In the genomic region with DNA sequence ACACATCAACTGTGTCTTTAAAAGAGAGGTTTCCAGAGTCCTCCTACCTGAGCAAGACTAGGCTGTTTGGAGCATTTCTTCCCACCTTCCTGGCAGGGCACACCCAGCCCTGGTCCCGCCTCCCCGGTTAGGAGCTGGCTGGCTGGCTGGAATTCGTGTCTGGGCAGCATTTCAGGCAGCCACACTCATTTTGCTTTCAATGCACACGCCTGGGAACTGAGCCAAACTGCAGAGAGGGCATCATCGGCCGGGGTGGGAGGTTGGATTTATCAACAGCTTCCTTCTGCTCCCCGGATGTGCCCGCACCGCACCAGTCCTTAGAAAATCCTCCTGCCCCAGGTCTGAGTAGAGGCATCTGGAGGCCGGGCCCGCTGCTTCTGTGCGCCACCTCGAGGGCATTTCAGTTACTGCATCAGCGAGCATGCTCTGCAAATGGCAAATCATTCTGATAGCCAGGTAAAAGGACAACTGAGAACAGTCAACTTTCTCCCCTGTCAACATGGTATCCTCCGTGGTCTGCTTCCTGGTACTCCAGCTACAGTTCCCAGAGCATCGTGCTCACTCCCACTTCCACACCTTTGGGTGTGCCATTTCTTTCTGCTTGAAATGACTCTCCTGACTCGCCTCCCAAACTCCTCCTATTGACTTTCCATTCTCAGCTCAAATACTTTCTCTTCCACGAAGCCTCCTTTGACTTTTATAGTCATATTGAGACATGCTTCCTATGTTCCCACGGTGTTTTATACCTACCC, we compare ENCODE assay signal across 8 cellular contexts. TPM values are rescaled to one million over a fixed set of nuclear protein-coding genes. Genes with fewer than 3 reads are reported as not detected.
A peak's percentile ranks its signal among the peaks of the same experiment; 100 is the strongest.
DNase-seq lines count a peak whose midpoint lies in the region; ATAC-seq and TF ChIP-seq lines count a peak whose summit lies in the region.

No MANE protein-coding gene starts in this region.

- ATAC-seq in HG03354 (IDR thresholded peaks at IDR 0.05; ENCODE audit: poor library complexity, severe bottlenecking, unreplicated experiment) (peak; percentile 52), GM21576 (IDR thresholded peaks at IDR 0.05; ENCODE audit: unreplicated experiment) (no peak)

- H3K9ac ChIP-seq in BLaER1 treated with 17β-estradiol and CSF1 and Interleukin-3, amounts not matched to agents 10 nM and 100 nM: peak overlapping the region in 4 of 11 experiments; percentile 17 to 49 (median 26); a peak in 4 of 22 replicates

- DNase-seq in NCI-H69 (lab: John Stamatoyannopoulos, UW): peak; percentile 96
- DNase-seq in activated CD4-positive, alpha-beta T cell treated with anti-CD3 and anti-CD28 coated beads, Interleukin-2, amount 50 U/mL, for 4 hours: peak; percentile 78 to 86
- DNase-seq in ecto neural progenitor cell (ENCODE audit: low spot score): peak; percentile 89
- peak; percentile 86 to 98 for DNase-seq in lower leg skin (ENCODE audit: low spot score in 2 of 2)
- peak; percentile 76 to 83 for DNase-seq in stimulated activated CD4-positive, alpha-beta T cell treated with anti-CD3 and anti-CD28 coated beads, Interleukin-4, amount 100 ng/mL, for 4 hours

- TF ChIP-seq CTCF in lower leg skin (IDR thresholded peaks at IDR 0.05): peak in 1 of 3 donors; percentile 95

- no peak for TF ChIP-seq POLR2A in lower leg skin (IDR thresholded peaks at IDR 0.05)

- peaks cover 23 to 42% (median 34%) of the 10 kb centered on the region in 10 experiments for H3K4me1 ChIP-seq in BLaER1 treated with 17β-estradiol and CSF1 and Interleukin-3, amounts not matched to agents 10 nM and 100 nM

- no peak overlapping the region; a peak in 1 of 22 replicates for H3K27ac ChIP-seq in BLaER1 treated with 17β-estradiol and CSF1 and Interleukin-3, amounts not matched to agents 10 nM and 100 nM

- peak overlapping the region; percentile 18 to 79 (median 48); a peak in 21 of 22 replicates for H3K4me2 ChIP-seq in BLaER1 treated with 17β-estradiol and CSF1 and Interleukin-3, amounts not matched to agents 10 nM and 100 nM

- WGBS in lower leg skin, 2 donors: 4% methylated on average over 19 of the region's 19 CpGs

- no peaks in the 10 kb centered on the region for H4K20me1 ChIP-seq in BLaER1 treated with 17β-estradiol and CSF1 and Interleukin-3, amounts not matched to agents 10 nM and 100 nM

- intact Hi-C loops in lower leg skin (cut with DNase I; ENCODE audit: low total_unique reads): no loop called here

- H3K4me3 ChIP-seq in BLaER1 treated with 17β-estradiol and CSF1 and Interleukin-3, amounts not matched to agents 10 nM and 100 nM: no peak overlapping the region
- no peak overlapping the region for H3K4me3 ChIP-seq in lower leg skin (ENCODE audit: low read depth, poor library complexity, severe bottlenecking)

- no peaks in the 10 kb centered on the region for H3K9me3 ChIP-seq in BLaER1 treated with 17β-estradiol and CSF1 and Interleukin-3, amounts not matched to agents 10 nM and 100 nM (replicated peaks in 1 of 11)

- H3K36me3 ChIP-seq in BLaER1 treated with 17β-estradiol and CSF1 and Interleukin-3, amounts not matched to agents 10 nM and 100 nM: no peaks in the 10 kb centered on the region

- no peaks in the 10 kb centered on the region for H3K27me3 ChIP-seq in BLaER1 treated with 17β-estradiol and CSF1 and Interleukin-3, amounts not matched to agents 10 nM and 100 nM

RNA-seq across cellular contexts. Expression of a gene that starts 20.6 kb away (rescaled TPM):
- total RNA-seq in lower leg skin: 10 to 100 TPM; 39.5 to 49.1 (median 46.2) TPM

RNA-seq across cellular contexts. Expression of a gene that starts 34.3 kb away (rescaled TPM):
- 10 to 100 TPM; 19.1 to 41.6 (median 32.8) TPM for total RNA-seq in lower leg skin

RNA-seq across cellular contexts. Expression of a gene that starts 59.8 kb away (rescaled TPM):
- total RNA-seq in lower leg skin: 10 to 100 TPM; 37.7 to 61.1 (median 55.0) TPM
